1 cellular context compared by ENCODE assay signal in genomic region chr14:103854822-103855733, GRCh38.
TF ChIP-seq lines count a peak whose summit lies in the region.

No MANE protein-coding gene starts in this region.

TF ChIP-seq in H1, 55 proteins besides CTCF, POLR2A, EP300 and RAD21 (continued from another document):
- TF ChIP-seq TCF12 (IDR thresholded peaks at IDR 0.05; ENCODE audit: low read depth, low read length): 0 out of 2 replicates have a peak, but pooled peaks have one; percentile 10
- 0 out of 2 replicates have a peak, but pooled peaks have one; percentile 18 for TF ChIP-seq PHF8 (conservative IDR thresholded peaks at IDR 0.05; ENCODE audit: low read depth, low read length)
- no peak for TF ChIP-seq HDAC6 (IDR thresholded peaks at IDR 0.05; ENCODE audit: low read depth, low read length)
- TF ChIP-seq ASH2L (IDR thresholded peaks at IDR 0.05; ENCODE audit: low read length): peak; percentile 89
- TF ChIP-seq TAF1 (IDR thresholded peaks at IDR 0.05; ENCODE audit: low read depth, low read length): no peak
- TF ChIP-seq CHD2 (IDR thresholded peaks at IDR 0.05; ENCODE audit: low read length): no peak
- no peak for TF ChIP-seq MAFK (IDR thresholded peaks at IDR 0.05; ENCODE audit: low read depth, low read length)
- no peak for TF ChIP-seq TAF7 (optimal IDR thresholded peaks at IDR 0.05; ENCODE audit: borderline replicate concordance, low read depth, low read length)
- TF ChIP-seq NRF1 (IDR thresholded peaks at IDR 0.05; ENCODE audit: low read depth, low read length): no peak
- peak; percentile 72; the same call in 1 of the 2 replicates for TF ChIP-seq SP1 (IDR thresholded peaks at IDR 0.05; ENCODE audit: low read depth, low read length)
